In genomic region chr6:27297857-27298730, GRCh38 we compare ENCODE assay signal across 9 cellular contexts. TPM values are rescaled to one million over a fixed set of nuclear protein-coding genes. Genes with fewer than 3 reads are reported as not detected.
DNase-seq lines count a peak whose midpoint lies in the region; ATAC-seq and TF ChIP-seq lines count a peak whose summit lies in the region.
"Had no signal": no experiment of that assay in that cellular context is flagged by ENCODE, and none has a peak within 500 bp of the region (broad histone marks: within the 10 kb centered on the region; RNA-seq: fewer than 3 reads in every experiment).

No MANE protein-coding gene starts in this region.

- CTCF ChIA-PET in activated CD8-positive, alpha-beta T cell treated with anti-CD3 and anti-CD28 coated beads, Interleukin-2, amount 10 ng/mL, durations not matched to agents 7 days and 5 days (lab: Charles Lee): no interaction called here
- CTCF ChIA-PET in CD4-positive, alpha-beta T cell (lab: Charles Lee): no interaction called here

- H3K27ac Mint-ChIP-seq in activated CD8-positive, alpha-beta T cell treated with anti-CD3 and anti-CD28 coated beads, Interleukin-2, amount 10 ng/mL, durations not matched to agents 7 days and 5 days: peak overlapping the region; percentile 75
- no peak overlapping the region for H3K27ac Mint-ChIP-seq in activated T-helper 17 cell treated with anti-CD3 and anti-CD28 coated beads, Interleukin-2, amount 50 U/mL, for 72 hours
- H3K27ac Mint-ChIP-seq in CD4-positive, alpha-beta T cell: no peak overlapping the region

- H3K27me3 ChIP-seq in CD4-positive, alpha-beta T cell (ENCODE audit: control insufficient read depth, insufficient read depth, low read length): peaks cover 91% of the 10 kb centered on the region

- H3K36me3 Mint-ChIP-seq in activated CD8-positive, alpha-beta T cell treated with anti-CD3 and anti-CD28 coated beads, Interleukin-2, amount 10 ng/mL, durations not matched to agents 7 days and 5 days (ENCODE audit: low read depth): peaks cover 10% of the 10 kb centered on the region
- H3K36me3 Mint-ChIP-seq in activated T-helper 17 cell treated with anti-CD3 and anti-CD28 coated beads, Interleukin-2, amount 50 U/mL, for 72 hours (ENCODE audit: low read depth): peaks cover 7% of the 10 kb centered on the region
- H3K36me3 Mint-ChIP-seq in CD4-positive, alpha-beta T cell (ENCODE audit: low read depth): peaks cover 9% of the 10 kb centered on the region

- peaks cover 7% of the 10 kb centered on the region for H3K4me1 Mint-ChIP-seq in activated CD8-positive, alpha-beta T cell treated with anti-CD3 and anti-CD28 coated beads, Interleukin-2, amount 10 ng/mL, durations not matched to agents 7 days and 5 days (ENCODE audit: low read depth)
- H3K4me1 Mint-ChIP-seq in activated T-helper 17 cell treated with anti-CD3 and anti-CD28 coated beads, Interleukin-2, amount 50 U/mL, for 72 hours: no peaks in the 10 kb centered on the region
- no peaks in the 10 kb centered on the region for H3K4me1 Mint-ChIP-seq in CD4-positive, alpha-beta T cell (ENCODE audit: low read depth)

- intact Hi-C loops in CD4-positive, alpha-beta T cell (cut with DNase I, micrococcal nuclease): loop anchor here (5.0 to 10.0 kb wide), 5 partner anchors 257 to 1507 kb away; no protein-coding TSS in a partner anchor

- peaks cover 43% of the 10 kb centered on the region for H3K9me3 ChIP-seq in CD4-positive, alpha-beta T cell (ENCODE audit: control insufficient read depth, low read length)

- H3K27ac ChIP-seq in CD4-positive, alpha-beta T cell (ENCODE audit: low read depth, low read length): no peak overlapping the region

- H3K27me3 Mint-ChIP-seq in activated CD8-positive, alpha-beta T cell treated with anti-CD3 and anti-CD28 coated beads, Interleukin-2, amount 10 ng/mL, durations not matched to agents 7 days and 5 days (ENCODE audit: low read depth): peaks cover 71% of the 10 kb centered on the region
- H3K27me3 Mint-ChIP-seq in activated T-helper 17 cell treated with anti-CD3 and anti-CD28 coated beads, Interleukin-2, amount 50 U/mL, for 72 hours: peaks cover 76% of the 10 kb centered on the region
- H3K27me3 Mint-ChIP-seq in CD4-positive, alpha-beta T cell: peaks cover 95% of the 10 kb centered on the region

- peak; percentile 86 for DNase-seq in Daoy (ENCODE audit: low read depth)
- DNase-seq in HUDEP-2 (lab: John Stamatoyannopoulos, UW; ENCODE audit: unreplicated experiment in 76 of 76): peak in 62 of 76 experiments; percentile 25 to 93 (median 66)
- DNase-seq in activated CD8-positive, alpha-beta T cell treated with anti-CD3 and anti-CD28 coated beads, Interleukin-2, amount 10 ng/mL, durations not matched to agents 7 days and 5 days: no peak
- DNase-seq in islet precursor cell: peak; percentile 77
- DNase-seq in HuH-7.5 (ENCODE audit: low spot score): no peak
- no peak for DNase-seq in CD4-positive, alpha-beta T cell

- H3K4me3 Mint-ChIP-seq in activated CD8-positive, alpha-beta T cell treated with anti-CD3 and anti-CD28 coated beads, Interleukin-2, amount 10 ng/mL, durations not matched to agents 7 days and 5 days: peak overlapping the region; percentile 26
- H3K4me3 Mint-ChIP-seq in activated T-helper 17 cell treated with anti-CD3 and anti-CD28 coated beads, Interleukin-2, amount 50 U/mL, for 72 hours: no peak overlapping the region
- H3K4me3 Mint-ChIP-seq in CD4-positive, alpha-beta T cell: no peak overlapping the region

- POLR2A ChIA-PET in activated CD8-positive, alpha-beta T cell treated with anti-CD3 and anti-CD28 coated beads, Interleukin-2, amount 10 ng/mL, durations not matched to agents 7 days and 5 days (lab: Charles Lee): no interaction called here
- POLR2A ChIA-PET in CD4-positive, alpha-beta T cell (lab: Charles Lee): no interaction called here

- H3K9me3 Mint-ChIP-seq in activated CD8-positive, alpha-beta T cell treated with anti-CD3 and anti-CD28 coated beads, Interleukin-2, amount 10 ng/mL, durations not matched to agents 7 days and 5 days (ENCODE audit: insufficient read depth): peaks cover 3% of the 10 kb centered on the region
- peaks cover 7% of the 10 kb centered on the region for H3K9me3 Mint-ChIP-seq in activated T-helper 17 cell treated with anti-CD3 and anti-CD28 coated beads, Interleukin-2, amount 50 U/mL, for 72 hours
- H3K9me3 Mint-ChIP-seq in CD4-positive, alpha-beta T cell: peaks cover 26% of the 10 kb centered on the region

- no peak for TF ChIP-seq CTCF in CD4-positive, alpha-beta T cell (IDR thresholded peaks at IDR 0.05)

- no peak for ATAC-seq in activated CD8-positive, alpha-beta T cell treated with anti-CD3 and anti-CD28 coated beads, Interleukin-2, amount 10 ng/mL, durations not matched to agents 7 days and 5 days
- ATAC-seq in GM18858 (IDR thresholded peaks at IDR 0.05; ENCODE audit: unreplicated experiment): no peak
- ATAC-seq in activated T-helper 17 cell treated with anti-CD3 and anti-CD28 coated beads, Interleukin-2, amount 50 U/mL, for 72 hours (replicated peaks): no peak
- no peak for ATAC-seq in CD4-positive, alpha-beta T cell (ENCODE audit: poor library complexity)

RNA-seq across cellular contexts. Expression of gene POM121L2, which starts 14.0 kb away (rescaled TPM):
- not detected in 2 replicates for total RNA-seq in Daoy (2014; rRNA removed; shearing (Covaris generic))
- total RNA-seq in activated CD8-positive, alpha-beta T cell treated with anti-CD3 and anti-CD28 coated beads, Interleukin-2, amount 10 ng/mL, durations not matched to agents 7 days and 5 days: not detected
- total RNA-seq in activated T-helper 17 cell treated with anti-CD3 and anti-CD28 coated beads, Interleukin-2, amount 50 U/mL, for 72 hours: not detected
- total RNA-seq in CD4-positive, alpha-beta T cell: not detected
- total RNA-seq: lung had no signal

RNA-seq across cellular contexts. Expression of gene PRSS16, which starts 50.6 kb away (rescaled TPM):
- 4.3 and 8.2 TPM in 2 replicates for total RNA-seq in Daoy (2014; rRNA removed; shearing (Covaris generic))
- under 1 TPM; 0.81 to 0.82 TPM for total RNA-seq in activated CD8-positive, alpha-beta T cell treated with anti-CD3 and anti-CD28 coated beads, Interleukin-2, amount 10 ng/mL, durations not matched to agents 7 days and 5 days
- total RNA-seq in activated T-helper 17 cell treated with anti-CD3 and anti-CD28 coated beads, Interleukin-2, amount 50 U/mL, for 72 hours: 1 to 10 TPM; 1.8 to 2.6 TPM
- total RNA-seq in CD4-positive, alpha-beta T cell: under 1 TPM; 0.69 to 0.98 TPM

Comparison
In these comparisons a context has a peak if more than half of its experiments do, and no peak if none do; other contexts are left out.
1. DNase-seq: peak in Daoy (single experiment), HUDEP-2 (62 of 76) and islet precursor cell (single experiment); none in activated CD8-positive, alpha-beta T cell treated with anti-CD3 and anti-CD28 coated beads, Interleukin-2, amount 10 ng/mL, durations not matched to agents 7 days and 5 days (single experiment), HuH-7.5 (single experiment) and CD4-positive, alpha-beta T cell (0 of 10).